Comparison of ENCODE assay signal across 19 cellular contexts in the genomic region with DNA sequence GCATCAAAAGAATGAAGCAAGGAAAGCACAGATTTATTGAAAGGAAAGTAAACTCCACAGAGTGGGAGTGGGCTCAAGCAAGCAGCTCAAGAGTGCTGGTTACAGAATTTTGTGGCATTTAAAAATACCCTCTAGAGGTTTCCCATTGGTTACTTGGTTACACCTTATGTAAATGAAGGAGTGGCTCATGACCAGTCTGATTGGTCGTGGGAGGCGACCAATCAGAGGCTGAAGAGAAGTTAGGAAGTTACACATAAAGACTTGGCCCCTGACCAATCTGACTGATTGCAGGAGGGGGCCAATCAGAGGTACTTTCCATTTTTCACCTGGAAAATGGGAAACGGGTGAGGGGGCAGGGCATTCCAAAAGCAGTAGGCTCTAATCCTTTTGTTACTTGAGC.
"Had no signal": no experiment of that assay in that cellular context is flagged by ENCODE, and none has a peak within 500 bp of the region (broad histone marks: within the 10 kb centered on the region; RNA-seq: fewer than 3 reads in every experiment).

No MANE protein-coding gene starts in this region.

- H3K9me3 ChIP-seq: prostate gland, transverse colon had no signal

- H3K36me3 ChIP-seq: cardiac muscle cell, prostate gland, transverse colon had no signal

- DNase-seq: activated CD4-positive, alpha-beta T cell treated with anti-CD3 and anti-CD28 coated beads, Interleukin-2, amount 50 U/mL, for 1 hour; activated naive CD4-positive, alpha-beta T cell treated with anti-CD3 and anti-CD28 coated beads, Interleukin-2, amount 10 ng/mL, durations not matched to agents 7 days and 5 days; activated T-cell treated with anti-CD3 and anti-CD28 coated beads for 4 hours; dorsolateral prefrontal cortex; glutamatergic neuron; kidney glomerular epithelial cell; left ventricle myocardium superior; right cardiac atrium; small intestine; stimulated activated CD4-positive, alpha-beta T cell treated with anti-CD3 and anti-CD28 coated beads, Interleukin-4, amount 100 ng/mL, for 24 hours; stimulated activated CD8-positive, alpha-beta memory T cell treated with anti-CD3 and anti-CD28 coated beads, Interleukin-4, amount 100 ng/mL, for 48 hours; stimulated activated naive CD4-positive, alpha-beta T cell treated with Interleukin-2 at 50 U/mL for 16 hours; substantia nigra; transverse colon had no signal

- H3K4me3 Mint-ChIP-seq: activated naive CD4-positive, alpha-beta T cell treated with anti-CD3 and anti-CD28 coated beads, Interleukin-2, amount 10 ng/mL, durations not matched to agents 7 days and 5 days; activated T-helper 17 cell treated with anti-CD3 and anti-CD28 coated beads, Interleukin-2, amount 50 U/mL, for 72 hours; natural killer cell treated with Interleukin-12 subunit alpha and Interleukin-12 subunit beta and Interleukin-15 and Interleukin-18, amount 100 ng/mL, for 72 hours had no signal

- H3K27me3 Mint-ChIP-seq: activated naive CD4-positive, alpha-beta T cell treated with anti-CD3 and anti-CD28 coated beads, Interleukin-2, amount 10 ng/mL, durations not matched to agents 7 days and 5 days; activated T-helper 17 cell treated with anti-CD3 and anti-CD28 coated beads, Interleukin-2, amount 50 U/mL, for 72 hours; natural killer cell treated with Interleukin-12 subunit alpha and Interleukin-12 subunit beta and Interleukin-15 and Interleukin-18, amount 100 ng/mL, for 72 hours had no signal

- H3K4me3 ChIP-seq: cardiac muscle cell, dorsolateral prefrontal cortex, prostate gland, transverse colon had no signal

- H3K27me3 ChIP-seq: cardiac muscle cell, foreskin keratinocyte, transverse colon had no signal

- H3K27ac ChIP-seq: cardiac muscle cell, dorsolateral prefrontal cortex, foreskin keratinocyte, prostate gland, transverse colon had no signal

- H3K4me1 ChIP-seq: foreskin keratinocyte, prostate gland, transverse colon had no signal

- H3K36me3 Mint-ChIP-seq: activated naive CD4-positive, alpha-beta T cell treated with anti-CD3 and anti-CD28 coated beads, Interleukin-2, amount 10 ng/mL, durations not matched to agents 7 days and 5 days; natural killer cell treated with Interleukin-12 subunit alpha and Interleukin-12 subunit beta and Interleukin-15 and Interleukin-18, amount 100 ng/mL, for 72 hours had no signal

- H3K27ac Mint-ChIP-seq: activated naive CD4-positive, alpha-beta T cell treated with anti-CD3 and anti-CD28 coated beads, Interleukin-2, amount 10 ng/mL, durations not matched to agents 7 days and 5 days; activated T-helper 17 cell treated with anti-CD3 and anti-CD28 coated beads, Interleukin-2, amount 50 U/mL, for 72 hours; natural killer cell treated with Interleukin-12 subunit alpha and Interleukin-12 subunit beta and Interleukin-15 and Interleukin-18, amount 100 ng/mL, for 72 hours had no signal

- H3K4me1 Mint-ChIP-seq: activated T-helper 17 cell treated with anti-CD3 and anti-CD28 coated beads, Interleukin-2, amount 50 U/mL, for 72 hours had no signal
